Comparison of ENCODE assay signal across 39 cellular contexts in the genomic region with DNA sequence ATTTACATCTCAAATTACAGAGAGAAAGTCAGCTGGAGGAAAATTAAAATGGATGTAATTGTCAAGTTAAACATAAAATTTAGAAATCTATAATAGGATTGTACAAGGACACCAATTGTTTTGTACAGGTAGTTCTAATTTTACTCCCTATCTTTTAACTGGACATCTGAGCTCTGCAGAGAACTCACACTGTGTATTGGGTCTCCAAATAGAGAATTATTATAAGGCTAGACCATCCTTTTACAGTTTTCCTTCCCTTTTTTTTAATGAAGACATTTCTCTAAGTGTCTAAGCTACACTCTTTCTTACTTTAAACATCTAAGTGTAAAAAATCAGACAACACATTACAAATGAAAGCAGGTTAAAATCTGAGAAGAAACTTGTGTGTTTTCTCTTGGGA.
"Had no signal": no experiment of that assay in that cellular context is flagged by ENCODE, and none has a peak within 500 bp of the region (broad histone marks: within the 10 kb centered on the region; RNA-seq: fewer than 3 reads in every experiment).

No MANE protein-coding gene starts in this region.

- H3K27ac Mint-ChIP-seq: activated naive CD4-positive, alpha-beta T cell treated with anti-CD3 and anti-CD28 coated beads for 36 hours; activated naive CD4-positive, alpha-beta T cell treated with anti-CD3 and anti-CD28 coated beads, Interleukin-2, amount 10 ng/mL, durations not matched to agents 7 days and 5 days; activated naive CD4-positive, alpha-beta T cell treated with anti-CD3 and anti-CD28 coated beads, Interleukin-2, amount 50 U/mL, for 24 hours; activated naive CD4-positive, alpha-beta T cell treated with anti-CD3 and anti-CD28 coated beads, Interleukin-2, amount 50 U/mL, for 72 hours; activated naive CD8-positive, alpha-beta T cell; activated naive CD8-positive, alpha-beta T cell treated with anti-CD3 and anti-CD28 coated beads for 36 hours; activated naive CD8-positive, alpha-beta T cell treated with anti-CD3 and anti-CD28 coated beads, Interleukin-2, amount 10 ng/mL, durations not matched to agents 7 days and 5 days; activated naive CD8-positive, alpha-beta T cell treated with anti-CD3 and anti-CD28 coated beads, Interleukin-2, amount 50 U/mL, for 24 hours; activated T-cell treated with anti-CD3 and anti-CD28 coated beads, Interleukin-2, amount 50 U/mL, for 24 hours; activated T-cell treated with anti-CD3 and anti-CD28 coated beads, Interleukin-2, amount 50 U/mL, for 72 hours; activated T-helper 1 cell treated with anti-CD3 and anti-CD28 coated beads, Interleukin-12 subunit alpha, Interleukin-12 subunit beta, Interleukin-2, Interleukin-4 antibody, amounts not matched to agents 30 ng/mL and 10 ng/mL and 1 ng/mL, durations not matched to agents 14 hours and 24 hours and 36 hours; activated T-helper 17 cell treated with anti-CD3 and anti-CD28 coated beads, Interleukin-2, amount 50 U/mL, for 72 hours; activated T-helper 2 cell treated with anti-CD3 and anti-CD28 coated beads, Interferon-gamma antibody, Interleukin-2, Interleukin-4, amounts not matched to agents 10 μg/mL and 5 μg/mL and 100 μg/mL, durations not matched to agents 14 hours and 24 hours and 36 hours; brain had no signal

- H3K4me1 ChIP-seq: adrenal gland, ascending aorta, body of pancreas, breast epithelium had no signal

- H3K36me3 ChIP-seq: adrenal gland, ascending aorta, brain microvascular endothelial cell, breast epithelium, cardiac muscle cell had no signal

- DNase-seq: activated effector memory CD4-positive, alpha-beta T cell treated with anti-CD3 and anti-CD28 coated beads, Interleukin-2, amount 50 U/mL, for 16 hours; activated effector memory CD4-positive, alpha-beta T cell treated with Interleukin-2 at 50 U/mL for 16 hours; activated gamma-delta T cell; activated gamma-delta T cell treated with Interleukin-2 at 50 U/mL for 16 hours; activated naive CD4-positive, alpha-beta T cell; activated naive CD4-positive, alpha-beta T cell treated with anti-CD3 and anti-CD28 coated beads for 36 hours; activated naive CD4-positive, alpha-beta T cell treated with anti-CD3 and anti-CD28 coated beads, Interleukin-2, amount 10 ng/mL, durations not matched to agents 7 days and 5 days; activated naive CD4-positive, alpha-beta T cell treated with anti-CD3 and anti-CD28 coated beads, Interleukin-2, amount 50 U/mL, for 16 hours; activated naive CD4-positive, alpha-beta T cell treated with Interleukin-2 at 50 U/mL for 16 hours; activated naive CD8-positive, alpha-beta T cell treated with anti-CD3 and anti-CD28 coated beads for 36 hours; activated naive CD8-positive, alpha-beta T cell treated with anti-CD3 and anti-CD28 coated beads, Interleukin-2, amount 10 ng/mL, durations not matched to agents 7 days and 5 days; activated naive CD8-positive, alpha-beta T cell treated with anti-CD3 and anti-CD28 coated beads, Interleukin-2, amount 50 U/mL, for 24 hours; activated T-cell treated with anti-CD3 and anti-CD28 coated beads, Interleukin-2, amount 50 U/mL, for 24 hours; activated T-cell treated with anti-CD3 and anti-CD28 coated beads, Interleukin-2, amount 50 U/mL, for 4 hours; activated T-cell treated with anti-CD3 and anti-CD28 coated beads, Interleukin-2, amount 50 U/mL, for 48 hours; activated T-cell treated with anti-CD3 and anti-CD28 coated beads, Interleukin-2, amount 50 U/mL, for 72 hours; adrenal gland; amniotic stem cell; amygdala; anterior cingulate cortex; aorta; body of pancreas; brain microvascular endothelial cell; caudate nucleus; central memory CD4-positive, alpha-beta T cell; cerebellar nuclear complex had no signal

- H3K27me3 Mint-ChIP-seq: activated naive CD4-positive, alpha-beta T cell treated with anti-CD3 and anti-CD28 coated beads, Interleukin-2, amount 10 ng/mL, durations not matched to agents 7 days and 5 days; activated naive CD8-positive, alpha-beta T cell; activated naive CD8-positive, alpha-beta T cell treated with anti-CD3 and anti-CD28 coated beads for 36 hours; activated naive CD8-positive, alpha-beta T cell treated with anti-CD3 and anti-CD28 coated beads, Interleukin-2, amount 10 ng/mL, durations not matched to agents 7 days and 5 days; activated naive CD8-positive, alpha-beta T cell treated with anti-CD3 and anti-CD28 coated beads, Interleukin-2, amount 50 U/mL, for 24 hours; activated T-cell treated with anti-CD3 and anti-CD28 coated beads, Interleukin-2, amount 50 U/mL, for 24 hours; activated T-helper 17 cell treated with anti-CD3 and anti-CD28 coated beads, Interleukin-2, amount 50 U/mL, for 72 hours; brain; central memory CD8-positive, alpha-beta T cell had no signal

- H3K36me3 Mint-ChIP-seq: activated naive CD4-positive, alpha-beta T cell treated with anti-CD3 and anti-CD28 coated beads, Interleukin-2, amount 10 ng/mL, durations not matched to agents 7 days and 5 days; activated naive CD4-positive, alpha-beta T cell treated with anti-CD3 and anti-CD28 coated beads, Interleukin-2, amount 50 U/mL, for 24 hours; activated naive CD8-positive, alpha-beta T cell; activated naive CD8-positive, alpha-beta T cell treated with anti-CD3 and anti-CD28 coated beads for 36 hours; activated naive CD8-positive, alpha-beta T cell treated with anti-CD3 and anti-CD28 coated beads, Interleukin-2, amount 10 ng/mL, durations not matched to agents 7 days and 5 days; brain had no signal

- ATAC-seq: activated naive CD4-positive, alpha-beta T cell treated with anti-CD3 and anti-CD28 coated beads, Interleukin-2, amount 50 U/mL, for 72 hours; activated naive CD8-positive, alpha-beta T cell treated with anti-CD3 and anti-CD28 coated beads, Interleukin-2, amount 50 U/mL, for 24 hours; activated T-cell treated with anti-CD3 and anti-CD28 coated beads, Interleukin-2, amount 50 U/mL, for 4 hours; activated T-cell treated with anti-CD3 and anti-CD28 coated beads, Interleukin-2, amount 50 U/mL, for 72 hours; activated T-helper 17 cell treated with anti-CD3 and anti-CD28 coated beads, Interleukin-2, amount 50 U/mL, for 72 hours; body of pancreas had no signal

- H3K27me3 ChIP-seq: adrenal gland, ascending aorta, body of pancreas, brain microvascular endothelial cell, breast epithelium, cardiac muscle cell had no signal

- H3K9me3 ChIP-seq: adrenal gland had no signal

- H3K27ac ChIP-seq: adrenal gland, ascending aorta, body of pancreas, brain microvascular endothelial cell, breast epithelium, cardiac muscle cell had no signal

- H3K4me3 Mint-ChIP-seq: activated naive CD4-positive, alpha-beta T cell treated with anti-CD3 and anti-CD28 coated beads for 36 hours; activated naive CD4-positive, alpha-beta T cell treated with anti-CD3 and anti-CD28 coated beads, Interleukin-2, amount 10 ng/mL, durations not matched to agents 7 days and 5 days; activated naive CD4-positive, alpha-beta T cell treated with anti-CD3 and anti-CD28 coated beads, Interleukin-2, amount 50 U/mL, for 24 hours; activated naive CD8-positive, alpha-beta T cell; activated naive CD8-positive, alpha-beta T cell treated with anti-CD3 and anti-CD28 coated beads for 36 hours; activated naive CD8-positive, alpha-beta T cell treated with anti-CD3 and anti-CD28 coated beads, Interleukin-2, amount 10 ng/mL, durations not matched to agents 7 days and 5 days; activated naive CD8-positive, alpha-beta T cell treated with anti-CD3 and anti-CD28 coated beads, Interleukin-2, amount 50 U/mL, for 24 hours; activated T-cell treated with anti-CD3 and anti-CD28 coated beads, Interleukin-2, amount 50 U/mL, for 24 hours; activated T-cell treated with anti-CD3 and anti-CD28 coated beads, Interleukin-2, amount 50 U/mL, for 4 hours; activated T-cell treated with anti-CD3 and anti-CD28 coated beads, Interleukin-2, amount 50 U/mL, for 72 hours; activated T-helper 1 cell treated with anti-CD3 and anti-CD28 coated beads, Interleukin-12 subunit alpha, Interleukin-12 subunit beta, Interleukin-2, Interleukin-4 antibody, amounts not matched to agents 30 ng/mL and 10 ng/mL and 1 ng/mL, durations not matched to agents 14 hours and 24 hours and 36 hours; activated T-helper 17 cell treated with anti-CD3 and anti-CD28 coated beads, Interleukin-2, amount 50 U/mL, for 72 hours; brain; central memory CD8-positive, alpha-beta T cell had no signal

- FAIRE-seq: astrocyte, bronchial epithelial cell had no signal

- H3K4me3 ChIP-seq: adrenal gland, ascending aorta, body of pancreas, breast epithelium, cardiac muscle cell had no signal

- H3K4me1 Mint-ChIP-seq: activated naive CD4-positive, alpha-beta T cell treated with anti-CD3 and anti-CD28 coated beads, Interleukin-2, amount 10 ng/mL, durations not matched to agents 7 days and 5 days; activated naive CD4-positive, alpha-beta T cell treated with anti-CD3 and anti-CD28 coated beads, Interleukin-2, amount 50 U/mL, for 24 hours; activated naive CD8-positive, alpha-beta T cell treated with anti-CD3 and anti-CD28 coated beads for 36 hours; activated naive CD8-positive, alpha-beta T cell treated with anti-CD3 and anti-CD28 coated beads, Interleukin-2, amount 10 ng/mL, durations not matched to agents 7 days and 5 days; activated naive CD8-positive, alpha-beta T cell treated with anti-CD3 and anti-CD28 coated beads, Interleukin-2, amount 50 U/mL, for 24 hours; activated T-helper 17 cell treated with anti-CD3 and anti-CD28 coated beads, Interleukin-2, amount 50 U/mL, for 72 hours; brain; central memory CD8-positive, alpha-beta T cell had no signal
